In genomic region chr20:38748863-38749153, GRCh38 we compare ENCODE assay signal across 8 cellular contexts. TPM values are rescaled to one million over a fixed set of nuclear protein-coding genes. Genes with fewer than 3 reads are reported as not detected.
DNase-seq lines count a peak whose midpoint lies in the region; ATAC-seq lines count a peak whose summit lies in the region.

No MANE protein-coding gene starts in this region.

- H3K36me3 Mint-ChIP-seq in central memory CD8-positive, alpha-beta T cell (ENCODE audit: insufficient read depth) = peaks cover 15% of the 10 kb centered on the region

- H3K27ac Mint-ChIP-seq in central memory CD8-positive, alpha-beta T cell (ENCODE audit: low read depth) = peak overlapping the region; percentile 99

- H3K36me3 ChIP-seq in SK-N-MC (ENCODE audit: insufficient read depth, low read length) (peaks cover 22% of the 10 kb centered on the region), subcutaneous abdominal adipose tissue (ENCODE audit: control insufficient read depth in 5 of 5, insufficient read depth in 5 of 5, low read length in 5 of 5) (peaks cover 5 to 15% (median 11%) of the 10 kb centered on the region in 5 donors)

- no peaks in the 10 kb centered on the region for H3K9me3 Mint-ChIP-seq in central memory CD8-positive, alpha-beta T cell

- peaks cover 32% of the 10 kb centered on the region for H3K4me1 Mint-ChIP-seq in central memory CD8-positive, alpha-beta T cell

- peak overlapping the region; percentile 97 for H3K4me3 Mint-ChIP-seq in central memory CD8-positive, alpha-beta T cell

- no peaks in the 10 kb centered on the region for H3K9me3 ChIP-seq in SK-N-MC (ENCODE audit: low read depth, low read length)
- no peaks in the 10 kb centered on the region for H3K9me3 ChIP-seq in mononuclear cell (ENCODE audit: low read depth, low read length)
- no peaks in the 10 kb centered on the region for H3K9me3 ChIP-seq in subcutaneous abdominal adipose tissue (ENCODE audit: control insufficient read depth in 5 of 5, low read length in 5 of 5)

- H3K27me3 Mint-ChIP-seq in central memory CD8-positive, alpha-beta T cell = no peaks in the 10 kb centered on the region

- H3K27me3 ChIP-seq in mononuclear cell (ENCODE audit: insufficient read depth, low read length) (no peaks in the 10 kb centered on the region), subcutaneous abdominal adipose tissue (ENCODE audit: control insufficient read depth in 5 of 5, insufficient read depth in 4 of 5, low read length in 5 of 5) (no peaks in the 10 kb centered on the region)

- H3K27ac ChIP-seq in SK-N-MC (no peak overlapping the region), subcutaneous abdominal adipose tissue (ENCODE audit: low read depth, low read length) (peak overlapping the region; percentile 77)

- H3K4me1 ChIP-seq in mononuclear cell (ENCODE audit: insufficient read depth, low read length) = peaks cover 24% of the 10 kb centered on the region
- H3K4me1 ChIP-seq in subcutaneous abdominal adipose tissue (ENCODE audit: control insufficient read depth in 5 of 5, insufficient read depth in 5 of 5, low read length in 5 of 5) = peaks cover 4 to 19% (median 17%) of the 10 kb centered on the region in 5 donors

- DNase-seq in SK-N-MC (ENCODE audit: low read depth, low spot score) (no peak), cerebellar nuclear complex (lab: John Stamatoyannopoulos, UW) (no peak), dermis blood vessel endothelial cell (no peak)
- no peak for DNase-seq in central memory CD8-positive, alpha-beta T cell (ENCODE audit: low spot score in 2 of 2)

- H3K4me3 ChIP-seq in SK-N-MC (peak overlapping the region; percentile 93), mononuclear cell (ENCODE audit: low read length) (peak overlapping the region; percentile 80), subcutaneous abdominal adipose tissue (ENCODE audit: low read depth in 1 of 5, low read length in 5 of 5) (peak overlapping the region; percentile 80 to 95 (median 89))

- H3K9ac ChIP-seq in SK-N-MC (ENCODE audit: insufficient read length) (peak overlapping the region; percentile 85), subcutaneous abdominal adipose tissue (ENCODE audit: low read length in 5 of 5) (peak overlapping the region in 4 of 5 donors; percentile 80 to 90 (median 86))

- ATAC-seq in GM19023 (IDR thresholded peaks at IDR 0.05; ENCODE audit: unreplicated experiment) (peak; percentile 26), HG03060 (IDR thresholded peaks at IDR 0.05; ENCODE audit: low read depth, unreplicated experiment) (peak; percentile 10)
- peak; percentile 19 for ATAC-seq in central memory CD8-positive, alpha-beta T cell (replicated peaks; ENCODE audit: extremely low read depth, poor library complexity, severe bottlenecking)

RNA-seq across cellular contexts. Expression of gene ACTR5, which starts 0.5 kb away (rescaled TPM):
- total RNA-seq in mononuclear cell (9.8 TPM), dermis blood vessel endothelial cell (9.7 and 14.1 TPM in 2 replicates)

RNA-seq across cellular contexts. Expression of gene SLC32A1, which starts 24.5 kb away (rescaled TPM):
- total RNA-seq in mononuclear cell = 0.21 TPM
- total RNA-seq in dermis blood vessel endothelial cell = 0.05 TPM in 1 of 2 replicates, not detected in the other

RNA-seq across cellular contexts. Expression of gene PPP1R16B, which starts 56.7 kb away (rescaled TPM):
- total RNA-seq in mononuclear cell (72.4 TPM), dermis blood vessel endothelial cell (247 and 304 TPM in 2 replicates)
